Comparison of ENCODE assay signal across 7 cellular contexts in genomic region chrX:119684312-119684711, GRCh38. TPM values are rescaled to one million over a fixed set of nuclear protein-coding genes. Genes with fewer than 3 reads are reported as not detected.
A peak's percentile ranks its signal among the peaks of the same experiment; 100 is the strongest.
DNase-seq lines count a peak whose midpoint lies in the region; ATAC-seq and TF ChIP-seq lines count a peak whose summit lies in the region.
"Not testable (repeated sequence)": the region's sequence is repeated elsewhere in the genome, so short reads cannot be mapped to it uniquely, and the experiment has no call there.

No MANE protein-coding gene starts in this region.

- peaks cover 29% of the 10 kb centered on the region for H3K79me2 ChIP-seq in GM23248 (ENCODE audit: insufficient read depth)

- H3K36me3 ChIP-seq in GM23248 (ENCODE audit: low read depth) = not testable (repeated sequence)

- peaks cover 33% of the 10 kb centered on the region for H3K4me1 ChIP-seq in GM23248 (ENCODE audit: insufficient read depth)

- intact Hi-C loops in activated CD4-positive, alpha-beta T cell treated with anti-CD3 and anti-CD28 coated beads, Interleukin-2, amount 10 ng/mL, durations not matched to agents 24 days and 14 days (cut with micrococcal nuclease) = loop anchor here (2.0 kb wide), 1 partner anchor 78 kb away; the partner anchor contains the start of gene NKRF
- intact Hi-C loops in natural killer cell (cut with micrococcal nuclease) = loop anchor here (10.0 kb wide), 1 partner anchor 80 kb away; the partner anchor contains the start of gene NKRF

- not testable (repeated sequence) for H3K4me2 ChIP-seq in GM23248 (ENCODE audit: unreplicated experiment)

- H3K27ac Mint-ChIP-seq in activated CD4-positive, alpha-beta T cell treated with anti-CD3 and anti-CD28 coated beads, Interleukin-2, amount 10 ng/mL, durations not matched to agents 24 days and 14 days = peak overlapping the region; percentile 99
- peak overlapping the region; percentile 100 for H3K27ac Mint-ChIP-seq in activated naive CD4-positive, alpha-beta T cell treated with anti-CD3 and anti-CD28 coated beads, Interleukin-2, amount 10 ng/mL, durations not matched to agents 7 days and 5 days
- peak overlapping the region; percentile 94 to 98 for H3K27ac Mint-ChIP-seq in effector memory CD8-positive, alpha-beta T cell
- peak overlapping the region; percentile 96 to 98 for H3K27ac Mint-ChIP-seq in natural killer cell
- peak overlapping the region; percentile 100 for H3K27ac Mint-ChIP-seq in stimulated activated naive CD8-positive, alpha-beta T cell treated with anti-CD3 and anti-CD28 coated beads, Interleukin-15, Interleukin-2, amounts not matched to agents 100 ng/mL and 50 ng/mL, for 24 hours

- ATAC-seq in effector memory CD8-positive, alpha-beta T cell (replicated peaks) = peak; percentile 26
- ATAC-seq in natural killer cell = not testable (repeated sequence)

- not testable (repeated sequence) for H3K9me3 Mint-ChIP-seq in activated CD4-positive, alpha-beta T cell treated with anti-CD3 and anti-CD28 coated beads, Interleukin-2, amount 10 ng/mL, durations not matched to agents 24 days and 14 days; activated naive CD4-positive, alpha-beta T cell treated with anti-CD3 and anti-CD28 coated beads, Interleukin-2, amount 10 ng/mL, durations not matched to agents 7 days and 5 days; effector memory CD8-positive, alpha-beta T cell; natural killer cell; stimulated activated naive CD8-positive, alpha-beta T cell treated with anti-CD3 and anti-CD28 coated beads, Interleukin-15, Interleukin-2, amounts not matched to agents 100 ng/mL and 50 ng/mL, for 24 hours

- peaks cover 21% of the 10 kb centered on the region for H3K36me3 Mint-ChIP-seq in activated CD4-positive, alpha-beta T cell treated with anti-CD3 and anti-CD28 coated beads, Interleukin-2, amount 10 ng/mL, durations not matched to agents 24 days and 14 days (ENCODE audit: low read depth)
- peaks cover 39% of the 10 kb centered on the region for H3K36me3 Mint-ChIP-seq in activated naive CD4-positive, alpha-beta T cell treated with anti-CD3 and anti-CD28 coated beads, Interleukin-2, amount 10 ng/mL, durations not matched to agents 7 days and 5 days
- H3K36me3 Mint-ChIP-seq in effector memory CD8-positive, alpha-beta T cell (ENCODE audit: insufficient read depth) = peaks cover 28% of the 10 kb centered on the region
- H3K36me3 Mint-ChIP-seq in natural killer cell; stimulated activated naive CD8-positive, alpha-beta T cell treated with anti-CD3 and anti-CD28 coated beads, Interleukin-15, Interleukin-2, amounts not matched to agents 100 ng/mL and 50 ng/mL, for 24 hours (ENCODE audit: low read depth): not testable (repeated sequence)

- not testable (repeated sequence) for DNase-seq in GM23248; effector memory CD8-positive, alpha-beta T cell; natural killer cell
- DNase-seq in OCI-M1 (lab: John Stamatoyannopoulos, UW) = peak; percentile 82
- peak; percentile 65 for DNase-seq in activated CD4-positive, alpha-beta T cell treated with anti-CD3 and anti-CD28 coated beads, Interleukin-2, amount 10 ng/mL, durations not matched to agents 24 days and 14 days
- DNase-seq in activated naive CD4-positive, alpha-beta T cell treated with anti-CD3 and anti-CD28 coated beads, Interleukin-2, amount 10 ng/mL, durations not matched to agents 7 days and 5 days = peak; percentile 39

- H2AFZ ChIP-seq in GM23248 = not testable (repeated sequence)

- not testable (repeated sequence) for H3K27me3 Mint-ChIP-seq in activated CD4-positive, alpha-beta T cell treated with anti-CD3 and anti-CD28 coated beads, Interleukin-2, amount 10 ng/mL, durations not matched to agents 24 days and 14 days; activated naive CD4-positive, alpha-beta T cell treated with anti-CD3 and anti-CD28 coated beads, Interleukin-2, amount 10 ng/mL, durations not matched to agents 7 days and 5 days; effector memory CD8-positive, alpha-beta T cell; natural killer cell (ENCODE audit: low read depth in 2 of 2); stimulated activated naive CD8-positive, alpha-beta T cell treated with anti-CD3 and anti-CD28 coated beads, Interleukin-15, Interleukin-2, amounts not matched to agents 100 ng/mL and 50 ng/mL, for 24 hours

- 0 out of 2 replicates have a peak overlapping the region, but pooled peaks have one; percentile 84 for H3K27ac ChIP-seq in GM23248

- not testable (repeated sequence) for H3K4me3 ChIP-seq in GM23248

- peak overlapping the region; percentile 96 for H3K4me3 Mint-ChIP-seq in activated CD4-positive, alpha-beta T cell treated with anti-CD3 and anti-CD28 coated beads, Interleukin-2, amount 10 ng/mL, durations not matched to agents 24 days and 14 days
- peak overlapping the region; percentile 91 for H3K4me3 Mint-ChIP-seq in activated naive CD4-positive, alpha-beta T cell treated with anti-CD3 and anti-CD28 coated beads, Interleukin-2, amount 10 ng/mL, durations not matched to agents 7 days and 5 days
- H3K4me3 Mint-ChIP-seq in effector memory CD8-positive, alpha-beta T cell = peak overlapping the region; percentile 94 to 96
- peak overlapping the region; percentile 82 for H3K4me3 Mint-ChIP-seq in natural killer cell
- H3K4me3 Mint-ChIP-seq in stimulated activated naive CD8-positive, alpha-beta T cell treated with anti-CD3 and anti-CD28 coated beads, Interleukin-15, Interleukin-2, amounts not matched to agents 100 ng/mL and 50 ng/mL, for 24 hours = peak overlapping the region; percentile 98

- not testable (repeated sequence) for H3K9me2 ChIP-seq in GM23248 (ENCODE audit: insufficient read depth)

- H4K20me1 ChIP-seq in GM23248 (ENCODE audit: insufficient read depth) = not testable (repeated sequence)

- in situ Hi-C loops in GM23248 (cut with MboI) = not testable (repeated sequence)

- not testable (repeated sequence) for H3K9me3 ChIP-seq in GM23248 (ENCODE audit: low read depth)

- CTCF ChIA-PET in activated naive CD4-positive, alpha-beta T cell treated with anti-CD3 and anti-CD28 coated beads, Interleukin-2, amount 10 ng/mL, durations not matched to agents 7 days and 5 days (lab: Charles Lee) = interaction anchor here (0.7 to 1.9 kb wide), 6 partner anchors 9 to 107 kb away, joined by 3 to 5 read pairs (median 4); partner anchors contain the start of genes RPL39 and SEPTIN6

- TF ChIP-seq CTCF in natural killer cell (IDR thresholded peaks at IDR 0.05) = not testable (repeated sequence)

- H3K4me1 Mint-ChIP-seq in activated CD4-positive, alpha-beta T cell treated with anti-CD3 and anti-CD28 coated beads, Interleukin-2, amount 10 ng/mL, durations not matched to agents 24 days and 14 days = peaks cover 53% of the 10 kb centered on the region
- H3K4me1 Mint-ChIP-seq in activated naive CD4-positive, alpha-beta T cell treated with anti-CD3 and anti-CD28 coated beads, Interleukin-2, amount 10 ng/mL, durations not matched to agents 7 days and 5 days = peaks cover 75% of the 10 kb centered on the region
- H3K4me1 Mint-ChIP-seq in effector memory CD8-positive, alpha-beta T cell (ENCODE audit: low read depth in 2 of 2) = peaks cover 37 to 45% of the 10 kb centered on the region in 2 donors
- H3K4me1 Mint-ChIP-seq in natural killer cell = peaks cover 64 to 83% of the 10 kb centered on the region in 2 donors
- H3K4me1 Mint-ChIP-seq in stimulated activated naive CD8-positive, alpha-beta T cell treated with anti-CD3 and anti-CD28 coated beads, Interleukin-15, Interleukin-2, amounts not matched to agents 100 ng/mL and 50 ng/mL, for 24 hours (ENCODE audit: low read depth) = peaks cover 77% of the 10 kb centered on the region

- not testable (repeated sequence) for H3K9ac ChIP-seq in GM23248

- not testable (repeated sequence) for H3K27me3 ChIP-seq in GM23248 (replicated peaks; ENCODE audit: insufficient read depth)

- 88 to 98% methylated on average over 6 to 8 of the region's 8 CpGs for WGBS in GM23248 (ENCODE audit: low coverage in 1 of 2, low lambda C conversion rate in 2 of 2, missing lambda C conversion rate in 2 of 2), 2 experiments

- not testable (repeated sequence) for H3F3A ChIP-seq in GM23248 (ENCODE audit: insufficient read depth)

RNA-seq across cellular contexts. Expression of gene SEPTIN6, which starts 8.7 kb away (rescaled TPM):
- 22.2 and 23.8 TPM in 2 replicates for total RNA-seq in GM23248 (2014; rRNA removed; shearing (Covaris generic))
- 20.6 and 23.9 TPM in 2 replicates for polyA plus RNA-seq in GM23248 (2016; fragmentation: Nextera tagmentation; extraction: Ambion mirVana)
- total RNA-seq in activated CD4-positive, alpha-beta T cell treated with anti-CD3 and anti-CD28 coated beads, Interleukin-2, amount 10 ng/mL, durations not matched to agents 24 days and 14 days = 151 and 153 TPM in 2 replicates
- 100 to 1,000 TPM; 138 to 202 (median 158) TPM for total RNA-seq in natural killer cell
